ENCODE assay signal across 6 cellular contexts in the genomic region with DNA sequence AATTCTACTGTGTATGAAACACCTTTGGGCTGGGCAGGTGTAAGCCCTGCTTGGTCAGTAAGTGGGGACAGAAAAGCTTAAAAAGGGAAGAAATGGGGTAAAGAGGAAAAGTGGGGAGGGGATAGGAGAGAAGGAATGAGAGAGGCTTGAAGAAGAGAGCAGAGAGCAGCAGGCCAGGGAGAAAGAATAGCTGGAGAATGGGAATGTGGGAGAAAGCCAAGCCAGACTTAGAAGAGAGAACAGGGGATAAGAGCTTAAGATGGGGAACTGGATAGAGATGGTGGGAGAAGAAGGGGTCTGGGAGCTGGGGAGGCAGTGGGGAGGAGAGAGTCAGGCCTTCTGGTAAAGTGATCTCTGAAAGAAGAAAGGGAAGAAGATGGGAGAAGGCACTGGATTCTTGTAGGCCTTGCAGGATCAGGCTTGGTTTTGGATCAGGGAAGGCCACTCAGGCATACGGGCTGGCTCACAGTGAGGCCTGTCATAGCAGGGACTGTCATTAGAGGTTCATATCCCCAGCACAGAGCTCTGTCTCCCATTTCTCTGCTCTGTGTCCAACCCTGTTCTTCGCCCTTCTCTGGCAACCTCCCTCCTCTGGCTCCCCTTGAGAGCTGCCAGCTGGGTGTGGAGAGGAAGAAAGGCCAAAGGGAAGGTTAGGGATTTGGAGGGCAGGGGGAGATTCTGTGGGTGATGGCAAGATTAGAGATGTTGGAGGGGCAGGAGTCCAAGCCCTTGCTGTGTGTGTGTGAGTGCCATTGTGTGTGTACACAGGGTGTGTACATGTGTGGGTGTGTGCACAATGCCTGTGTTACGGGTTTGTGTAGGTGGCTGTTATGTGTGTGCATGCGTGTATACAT. TPM values are rescaled to one million over a fixed set of nuclear protein-coding genes. Genes with fewer than 3 reads are reported as not detected.
DNase-seq lines count a peak whose midpoint lies in the region; ATAC-seq and TF ChIP-seq lines count a peak whose summit lies in the region.

No MANE protein-coding gene starts in this region.

- no peaks in the 10 kb centered on the region for H3K27me3 Mint-ChIP-seq in T-cell

- H3K36me3 Mint-ChIP-seq in T-cell = peaks cover 6% of the 10 kb centered on the region

- peak overlapping the region; percentile 38 for H3K23ac ChIP-seq in mesendoderm (ENCODE audit: low read length)

- no peak overlapping the region for H2BK15ac ChIP-seq in mesendoderm (replicated peaks; ENCODE audit: low read depth)

- no peak overlapping the region for H3K4ac ChIP-seq in mesendoderm (ENCODE audit: low read depth, low read length)

- H3K27ac ChIP-seq in C4-2B (peak overlapping the region; percentile 69), mesendoderm (ENCODE audit: low read depth, low read length) (no peak overlapping the region)

- DNase-seq in T-cell (no peak), mesendoderm (no peak), OCI-M1 (lab: John Stamatoyannopoulos, UW) (no peak)
- no peak for DNase-seq in activated effector memory CD4-positive, alpha-beta T cell treated with anti-CD3 and anti-CD28 coated beads, Interleukin-2, amount 50 U/mL, for 16 hours

- peak overlapping the region; percentile 2 for H3K56ac ChIP-seq in mesendoderm (ENCODE audit: low read length)

- no CpG with 5 or more reads among the region's 4 CpGs for WGBS in mesendoderm (ENCODE audit: extremely low coverage, insufficient coverage, low lambda C conversion rate)

- CTCF ChIA-PET in T-cell (lab: Charles Lee) = interaction anchor here (0.6 to 3.1 kb wide), 7 partner anchors 11 to 197 kb away, joined by 3 to 18 read pairs (median 4); a partner anchor contains a TSS

- peak overlapping the region; percentile 90 to 95 for H3K27ac Mint-ChIP-seq in T-cell

- H2BK120ac ChIP-seq in mesendoderm (ENCODE audit: low read depth, low read length) = no peak overlapping the region

- no peak overlapping the region for H2AK5ac ChIP-seq in mesendoderm (ENCODE audit: low read length)

- peaks cover 42% of the 10 kb centered on the region for H3K79me2 ChIP-seq in mesendoderm (ENCODE audit: control insufficient read depth, insufficient read depth, low read length)

- H3K9ac ChIP-seq in mesendoderm (ENCODE audit: low read length) = peak overlapping the region; percentile 79

- H3K79me1 ChIP-seq in mesendoderm (ENCODE audit: low read length) = peaks cover 29% of the 10 kb centered on the region

- H3K4me2 ChIP-seq in mesendoderm (ENCODE audit: low read length) = peak overlapping the region; percentile 72

- no peaks in the 10 kb centered on the region for H3K36me3 ChIP-seq in mesendoderm (ENCODE audit: control insufficient read depth, insufficient read depth, low read length)

- no peak; the same call in 1 of the 2 replicates for TF ChIP-seq CTCF in C4-2B (conservative IDR thresholded peaks at IDR 0.05)

- H3K4me3 ChIP-seq in mesendoderm (ENCODE audit: low read length) = no peak overlapping the region

- peaks cover 76 to 88% (median 86%) of the 10 kb centered on the region in 3 donors for H3K4me1 Mint-ChIP-seq in T-cell

- H4K8ac ChIP-seq in mesendoderm (ENCODE audit: low read depth, low read length) = no peak overlapping the region

- H3K4me1 ChIP-seq in mesendoderm (ENCODE audit: control insufficient read depth, low read depth, low read length) = peaks cover 42% of the 10 kb centered on the region

- no peaks in the 10 kb centered on the region for H3K27me3 ChIP-seq in mesendoderm (ENCODE audit: insufficient read depth, low read length, poor library complexity)

- H4K5ac ChIP-seq in mesendoderm (ENCODE audit: low read length) = no peak overlapping the region

- no peaks in the 10 kb centered on the region for H3K9me3 Mint-ChIP-seq in T-cell

- POLR2A ChIA-PET in T-cell (lab: Charles Lee) = no interaction called here

- H3K18ac ChIP-seq in mesendoderm (ENCODE audit: low read length) = no peak overlapping the region

- peak overlapping the region; percentile 85 to 97 (median 87) for H3K4me3 Mint-ChIP-seq in T-cell

- no peak overlapping the region for H2BK5ac ChIP-seq in mesendoderm (ENCODE audit: low read length)

- ATAC-seq in T-cell (replicated peaks in 1 of 4) = no peak
- no peak for ATAC-seq in HG03108 (IDR thresholded peaks at IDR 0.05; ENCODE audit: unreplicated experiment)

RNA-seq across cellular contexts. Expression of a gene that starts 9.3 kb away (rescaled TPM):
- 100 to 1,000 TPM in 1 of 5 donors, 10 to 100 TPM in 4; 51.2 to 111 (median 64.5) TPM for total RNA-seq in T-cell
- 42.1 TPM for polyA plus RNA-seq in mesendoderm (2013, experiment 1 of 2)
- polyA plus RNA-seq in mesendoderm (2013, experiment 2 of 2) = 54.9 TPM

RNA-seq across cellular contexts. Expression of a gene that starts 11.2 kb away (rescaled TPM):
- 100 to 1,000 TPM; 169 to 184 (median 176) TPM for total RNA-seq in T-cell
- 227 TPM for polyA plus RNA-seq in mesendoderm (2013, experiment 1 of 2)
- 219 TPM for polyA plus RNA-seq in mesendoderm (2013, experiment 2 of 2)

RNA-seq across cellular contexts. Expression of a gene that starts 18.3 kb away (rescaled TPM):
- 100 to 1,000 TPM; 169 to 372 (median 175) TPM for total RNA-seq in T-cell
- 22.8 TPM for polyA plus RNA-seq in mesendoderm (2013, experiment 1 of 2)
- 22.2 TPM for polyA plus RNA-seq in mesendoderm (2013, experiment 2 of 2)

RNA-seq across cellular contexts. Expression of a gene that starts 25.3 kb away (rescaled TPM):
- 10 to 100 TPM in 3 of 5 donors, 1 to 10 TPM in 2; 3.9 to 12.6 (median 11.1) TPM for total RNA-seq in T-cell
- 15.1 TPM for polyA plus RNA-seq in mesendoderm (2013, experiment 1 of 2)
- polyA plus RNA-seq in mesendoderm (2013, experiment 2 of 2) = 15.5 TPM

RNA-seq across cellular contexts. Expression of a gene that starts 37.5 kb away (rescaled TPM):
- total RNA-seq in T-cell = 1 to 10 TPM; 1.1 to 2.9 (median 1.8) TPM
- polyA plus RNA-seq in mesendoderm (2013, experiment 1 of 2) = 44.8 TPM
- 46.4 TPM for polyA plus RNA-seq in mesendoderm (2013, experiment 2 of 2)
